In genomic region chr11:67522844-67523555, GRCh38 we compare ENCODE assay signal across 2 cellular contexts.
TF ChIP-seq lines count a peak whose summit lies in the region.

CABP2 (minus strand) TSS chr11:67523446; CDS start chr11:67523326, 120 bp downstream.

TF ChIP-seq in IMR-90, 13 proteins besides CTCF, POLR2A, EP300 and RAD21:
- TF ChIP-seq CHD1 (IDR thresholded peaks at IDR 0.05; ENCODE audit: low read depth, low read length) (no peak), MXI1 (IDR thresholded peaks at IDR 0.05; ENCODE audit: borderline replicate concordance, low read depth, low read length) (no peak), SMC3 (IDR thresholded peaks at IDR 0.05; ENCODE audit: low read depth, low read length) (no peak), FOS (IDR thresholded peaks at IDR 0.05; ENCODE audit: low read depth, low read length) (no peak)

TF ChIP-seq in H1, 55 proteins besides CTCF, POLR2A, EP300 and RAD21:
- TF ChIP-seq SP2 (IDR thresholded peaks at IDR 0.05; ENCODE audit: low read length), result no peak
- no peak for TF ChIP-seq PHF8 (conservative IDR thresholded peaks at IDR 0.05; ENCODE audit: low read depth, low read length)
